In the genomic region with DNA sequence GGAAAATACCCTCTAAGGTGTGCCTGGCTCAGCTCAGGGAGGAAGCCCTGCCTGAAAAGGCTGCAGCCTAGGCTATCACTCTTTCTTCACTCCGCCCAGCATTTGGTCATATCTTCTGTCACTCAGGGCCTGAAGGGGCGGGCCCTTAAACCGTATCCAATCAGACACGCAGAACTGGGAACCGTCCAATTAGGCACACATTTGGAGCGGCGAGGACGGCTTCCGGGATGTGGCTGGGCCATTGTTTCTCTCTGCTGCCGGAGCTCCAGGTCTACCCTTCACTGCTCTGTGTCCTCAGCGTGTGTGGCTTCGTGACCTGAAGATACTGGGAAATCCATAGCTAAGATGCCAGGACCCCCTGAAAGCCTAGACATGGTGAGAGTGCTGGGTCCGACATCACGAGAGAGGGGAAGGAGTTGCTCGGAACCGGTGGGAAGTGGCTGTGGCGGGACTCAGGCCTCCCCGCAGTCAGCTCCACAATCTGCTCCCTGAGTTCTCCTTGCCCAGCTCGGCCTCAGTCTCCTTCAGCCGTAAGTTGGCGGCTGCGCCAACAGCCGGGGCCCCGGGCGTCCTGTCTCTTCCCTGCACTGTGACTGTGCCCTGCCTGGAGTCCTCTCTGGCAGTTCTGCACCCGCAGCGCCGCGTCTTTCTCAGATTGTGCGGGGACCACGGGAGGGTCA, we compare ENCODE assay signal across 8 cellular contexts.
DNase-seq lines count a peak whose midpoint lies in the region; ATAC-seq, FAIRE-seq and TF ChIP-seq lines count a peak whose summit lies in the region.

A gene (plus strand): TSS at position 241 of the 680 bp plus-strand sequence. CDS start 105 bp downstream, at position 346.

- TF ChIP-seq CTCF in AG10803 (conservative IDR thresholded peaks at IDR 0.05; ENCODE audit: low read length), result no peak

- FAIRE-seq in colon (lab: Jason Lieb, UNC), result peak; percentile 96

- ATAC-seq in GM19025 (IDR thresholded peaks at IDR 0.05; ENCODE audit: low read depth, unreplicated experiment) (peak; percentile 100), HG03280 (IDR thresholded peaks at IDR 0.05; ENCODE audit: unreplicated experiment) (peak; percentile 100)

- peak within 1 kb of the TSS; percentile 96 for H3K4me3 ChIP-seq in AG10803 (ENCODE audit: low read length)

- DNase-seq in AG10803 (ENCODE audit: low read depth) (peak; percentile 92), NCI-H446 (lab: John Stamatoyannopoulos, UW) (peak; percentile 92 to 96), kidney tubule cell (ENCODE audit: low spot score) (peak; percentile 96)
- peak; percentile 93 for DNase-seq in activated CD4-positive, alpha-beta T cell treated with anti-CD3 and anti-CD28 coated beads for 48 hours
- DNase-seq in stimulated activated CD4-positive, alpha-beta T cell treated with anti-CD3 and anti-CD28 coated beads, Interleukin-1b, Interleukin-23, amount 100 ng/mL, for 1 hour (ENCODE audit: low read depth in 2 of 2), result peak; percentile 71 to 73

Comparison
In these comparisons a context has a peak if more than half of its experiments do, and no peak if none do; other contexts are left out.
1. Peak in every context shown above with its lines: DNase-seq, ATAC-seq and H3K4me3 ChIP-seq.